Comparison of ENCODE assay signal across 9 cellular contexts in the genomic region with DNA sequence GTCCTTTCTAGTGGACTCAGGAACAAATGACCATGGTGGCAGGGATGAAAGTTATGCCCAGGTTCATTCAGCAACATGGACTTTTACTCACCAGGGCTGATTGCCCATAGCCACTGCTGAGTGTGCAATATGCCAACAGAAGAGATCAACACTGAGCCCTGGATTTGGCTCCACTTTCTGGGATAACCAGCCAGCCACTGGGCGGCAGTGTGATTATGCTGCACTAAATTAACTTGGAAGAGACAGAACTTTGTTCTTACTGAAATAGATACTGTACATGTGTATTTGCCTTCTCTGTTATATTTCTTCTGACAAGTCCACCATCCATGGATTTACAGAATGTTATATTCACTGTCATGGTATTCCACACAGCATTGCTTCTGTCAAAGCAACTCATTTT.
DNase-seq lines count a peak whose midpoint lies in the region; ATAC-seq, FAIRE-seq and TF ChIP-seq lines count a peak whose summit lies in the region.
"Had no signal": no experiment of that assay in that cellular context is flagged by ENCODE, and none has a peak within 500 bp of the region (broad histone marks: within the 10 kb centered on the region; RNA-seq: fewer than 3 reads in every experiment).

No MANE protein-coding gene starts in this region.

- H3K9me3 ChIP-seq in OCI-LY1 (ENCODE audit: low read length) (no peaks in the 10 kb centered on the region), esophagus squamous epithelium (no peaks in the 10 kb centered on the region), pancreas (no peaks in the 10 kb centered on the region), MM.1S (replicated peaks; ENCODE audit: insufficient read depth, low read length) (no peaks in the 10 kb centered on the region)

- ATAC-seq in pancreas (peak in 3 of 4 donors; percentile 67 to 79 (median 72)), HG03521 (IDR thresholded peaks at IDR 0.05; ENCODE audit: unreplicated experiment) (no peak), HG03469 (IDR thresholded peaks at IDR 0.05; ENCODE audit: unreplicated experiment) (no peak), HG03025 (IDR thresholded peaks at IDR 0.05; ENCODE audit: low FRiP score, unreplicated experiment) (no peak)

- H2AFZ ChIP-seq in OCI-LY1 (ENCODE audit: low read length) (no peak overlapping the region), MM.1S (ENCODE audit: low read length) (no peak overlapping the region)

- H3K79me2 ChIP-seq in OCI-LY1 (ENCODE audit: insufficient read depth, low read length): no peaks in the 10 kb centered on the region
- H3K79me2 ChIP-seq in MM.1S (ENCODE audit: low read length): no peaks in the 10 kb centered on the region

- TF ChIP-seq CTCF in GM12874 (IDR thresholded peaks at IDR 0.05; ENCODE audit: insufficient read depth, low read depth, low read length): peak; percentile 26; the same call in 1 of the 2 replicates
- peak; percentile 46 for TF ChIP-seq CTCF in OCI-LY1 (IDR thresholded peaks at IDR 0.05; ENCODE audit: low read length)
- peak in 4 of 6 experiments; percentile 24 to 57 (median 44) for TF ChIP-seq CTCF in esophagus squamous epithelium (IDR thresholded peaks at IDR 0.05)
- TF ChIP-seq CTCF in pancreas (IDR thresholded peaks at IDR 0.05): peak in 1 of 4 donors; percentile 31
- no peak for TF ChIP-seq CTCF in MM.1S (IDR thresholded peaks at IDR 0.05; ENCODE audit: low read length)

- no peak overlapping the region for H3K9ac ChIP-seq in OCI-LY1 (ENCODE audit: low read length)
- no peak overlapping the region for H3K9ac ChIP-seq in MM.1S (ENCODE audit: low read length)
- H3K9ac ChIP-seq: KMS-11 had no signal

- H3K36me3 ChIP-seq in OCI-LY1 (ENCODE audit: insufficient read depth, low read length): no peaks in the 10 kb centered on the region
- H3K36me3 ChIP-seq in esophagus squamous epithelium: no peaks in the 10 kb centered on the region
- H3K36me3 ChIP-seq in pancreas: no peaks in the 10 kb centered on the region
- H3K36me3 ChIP-seq in MM.1S (replicated peaks; ENCODE audit: insufficient read depth, low read length): no peaks in the 10 kb centered on the region

- H3K27me3 ChIP-seq in OCI-LY1 (ENCODE audit: insufficient read depth, low read length) (no peaks in the 10 kb centered on the region), esophagus squamous epithelium (no peaks in the 10 kb centered on the region), pancreas (no peaks in the 10 kb centered on the region), MM.1S (replicated peaks; ENCODE audit: insufficient read depth, low read length) (no peaks in the 10 kb centered on the region)

- H3K4me3 ChIP-seq in OCI-LY1 (ENCODE audit: low read depth, low read length, poor library complexity, severe bottlenecking) (no peak overlapping the region), esophagus squamous epithelium (no peak overlapping the region), pancreas (no peak overlapping the region), MM.1S (ENCODE audit: low read length) (no peak overlapping the region)

- TF ChIP-seq POLR2A in esophagus squamous epithelium (IDR thresholded peaks at IDR 0.05): no peak

- H3K4me2 ChIP-seq in OCI-LY1 (ENCODE audit: low read length): no peak overlapping the region
- H3K4me2 ChIP-seq in MM.1S (ENCODE audit: low read depth, low read length): no peak overlapping the region
- H3K4me2 ChIP-seq: KMS-11 had no signal

- 11 to 20% methylated on average over 1 of the region's 1 CpG for WGBS in esophagus squamous epithelium, 2 donors
- 10 to 13% methylated on average over 1 of the region's 1 CpG for WGBS in pancreas, 2 donors

- H3K9me2 ChIP-seq in OCI-LY1 (ENCODE audit: low read depth, low read length) (no peaks in the 10 kb centered on the region), MM.1S (replicated peaks; ENCODE audit: insufficient read depth, low read length) (no peaks in the 10 kb centered on the region)

- no peak overlapping the region for H3K27ac ChIP-seq in OCI-LY1 (ENCODE audit: low read depth, low read length, poor library complexity, severe bottlenecking)
- no peak overlapping the region for H3K27ac ChIP-seq in esophagus squamous epithelium
- no peak overlapping the region for H3K27ac ChIP-seq in pancreas
- H3K27ac ChIP-seq in MM.1S (ENCODE audit: low read length): no peak overlapping the region
- H3K27ac ChIP-seq: KMS-11 had no signal

- no peaks in the 10 kb centered on the region for H3F3A ChIP-seq in OCI-LY1 (ENCODE audit: insufficient read depth, low read length)
- no peaks in the 10 kb centered on the region for H3F3A ChIP-seq in MM.1S (ENCODE audit: insufficient read depth, low read length)

- intact Hi-C loops in esophagus squamous epithelium (cut with DNase I): no loop called here
- intact Hi-C loops in pancreas (cut with DNase I): no loop called here

- DNase-seq in esophagus squamous epithelium (lab: John Stamatoyannopoulos, UW): no peak
- DNase-seq in pancreas: peak in 2 of 6 donors; percentile 43 to 55
- DNase-seq in MM.1S: no peak

- H4K20me1 ChIP-seq in OCI-LY1 (ENCODE audit: insufficient read depth, low read length) (no peaks in the 10 kb centered on the region), MM.1S (ENCODE audit: insufficient read depth, low read length) (no peaks in the 10 kb centered on the region)

- H3K4me1 ChIP-seq in OCI-LY1 (ENCODE audit: insufficient read depth, low read length, severe bottlenecking): no peaks in the 10 kb centered on the region
- H3K4me1 ChIP-seq in esophagus squamous epithelium: no peaks in the 10 kb centered on the region
- H3K4me1 ChIP-seq in pancreas: no peaks in the 10 kb centered on the region
- no peaks in the 10 kb centered on the region for H3K4me1 ChIP-seq in MM.1S (ENCODE audit: low read length)

- no peak for FAIRE-seq in pancreas (lab: Jason Lieb, UNC)

Comparison
In these comparisons a context has a peak if more than half of its experiments do, and no peak if none do; other contexts are left out.
1. ATAC-seq: peak in pancreas (3 of 4); none in HG03521 (single experiment), HG03469 (single experiment) and HG03025 (single experiment).